Comparison of ENCODE assay signal across 9 cellular contexts in the genomic region with DNA sequence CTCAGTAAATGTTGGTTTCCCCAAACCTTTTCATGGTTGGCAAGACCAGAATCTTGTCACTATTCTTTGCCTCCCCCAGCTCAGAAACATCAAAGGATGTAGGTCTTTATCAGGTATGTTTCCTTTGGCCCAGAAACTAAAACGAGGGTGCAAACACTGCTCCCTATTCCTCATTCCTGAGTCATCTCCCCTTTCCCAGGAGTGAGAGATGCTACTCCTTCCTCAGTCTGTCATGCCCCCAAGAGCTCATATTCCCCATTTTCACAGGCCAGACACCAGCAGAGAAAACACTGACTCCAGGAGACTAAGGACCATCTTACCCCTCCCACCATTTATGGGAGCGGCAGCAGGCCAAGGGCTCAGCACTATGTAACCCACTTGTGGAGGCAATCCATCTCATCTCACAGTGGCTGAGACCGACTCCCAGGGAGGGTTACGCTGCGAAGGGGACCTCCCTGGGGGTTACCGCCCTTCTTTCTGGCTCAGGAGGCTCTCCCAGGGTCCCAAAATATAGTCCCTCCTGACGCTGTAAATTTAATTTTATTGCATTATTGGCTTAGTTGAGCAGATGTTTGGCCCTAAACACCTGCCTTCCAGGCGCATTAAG. TPM values are rescaled to one million over a fixed set of nuclear protein-coding genes. Genes with fewer than 3 reads are reported as not detected.
A peak's percentile ranks its signal among the peaks of the same experiment; 100 is the strongest.
DNase-seq lines count a peak whose midpoint lies in the region; FAIRE-seq and TF ChIP-seq lines count a peak whose summit lies in the region.
"Had no signal": no experiment of that assay in that cellular context is flagged by ENCODE, and none has a peak within 500 bp of the region (broad histone marks: within the 10 kb centered on the region; RNA-seq: fewer than 3 reads in every experiment).

No MANE protein-coding gene starts in this region.

- intact Hi-C loops in esophagus squamous epithelium (cut with DNase I): no loop called here

- peaks cover 27% of the 10 kb centered on the region for H3K36me3 Mint-ChIP-seq in T-helper 1 cell treated with Interleukin-12 subunit alpha and Interleukin-12 subunit beta and Interleukin-4 antibody, amounts not matched to agents 30 μg/mL and 1 μg/mL, for 36 hours (ENCODE audit: low read depth)

- H3K27ac ChIP-seq in esophagus squamous epithelium: peak overlapping the region in 2 of 4 donors; percentile 90 to 93

- H3K9me3 Mint-ChIP-seq in T-helper 1 cell treated with Interleukin-12 subunit alpha and Interleukin-12 subunit beta and Interleukin-4 antibody, amounts not matched to agents 30 μg/mL and 1 μg/mL, for 36 hours: peaks cover 8% of the 10 kb centered on the region

- H3K4me3 Mint-ChIP-seq in T-helper 1 cell treated with Interleukin-12 subunit alpha and Interleukin-12 subunit beta and Interleukin-4 antibody, amounts not matched to agents 30 μg/mL and 1 μg/mL, for 36 hours: peak overlapping the region; percentile 96

- no peaks in the 10 kb centered on the region for H3K27me3 Mint-ChIP-seq in T-helper 1 cell treated with Interleukin-12 subunit alpha and Interleukin-12 subunit beta and Interleukin-4 antibody, amounts not matched to agents 30 μg/mL and 1 μg/mL, for 36 hours (ENCODE audit: low read depth)

- H3K4me1 Mint-ChIP-seq in T-helper 1 cell treated with Interleukin-12 subunit alpha and Interleukin-12 subunit beta and Interleukin-4 antibody, amounts not matched to agents 30 μg/mL and 1 μg/mL, for 36 hours (ENCODE audit: low read depth): peaks cover 26% of the 10 kb centered on the region

- H3K9me3 ChIP-seq in esophagus squamous epithelium: no peaks in the 10 kb centered on the region
- no peaks in the 10 kb centered on the region for H3K9me3 ChIP-seq in skeletal muscle satellite cell (replicated peaks; ENCODE audit: low read length)

- TF ChIP-seq CTCF in esophagus squamous epithelium (IDR thresholded peaks at IDR 0.05): no peak
- TF ChIP-seq CTCF in D721Med (IDR thresholded peaks at IDR 0.05; ENCODE audit: insufficient read depth, missing control alignments): no peak

- 50 to 58% methylated on average over 8 of the region's 8 CpGs for WGBS in esophagus squamous epithelium, 2 donors

- no peak for FAIRE-seq in D721Med (lab: Jason Lieb, UNC)

- TF ChIP-seq POLR2A in esophagus squamous epithelium (IDR thresholded peaks at IDR 0.05): no peak

- H3K27ac Mint-ChIP-seq in T-helper 1 cell treated with Interleukin-12 subunit alpha and Interleukin-12 subunit beta and Interleukin-4 antibody, amounts not matched to agents 30 μg/mL and 1 μg/mL, for 36 hours: peak overlapping the region; percentile 50

- H3K9ac ChIP-seq in skeletal muscle satellite cell (ENCODE audit: low read depth, low read length): peak overlapping the region; percentile 92

- no peak for DNase-seq in T-helper 1 cell
- DNase-seq in RKO (ENCODE audit: low spot score): peak; percentile 68
- no peak for DNase-seq in esophagus squamous epithelium (lab: John Stamatoyannopoulos, UW)
- no peak for DNase-seq in NCI-H1092 treated with DMSO at 0.1 percent for 48 hours (lab: John Stamatoyannopoulos, UW)
- no peak for DNase-seq in D721Med (ENCODE audit: insufficient read length, low spot score)
- DNase-seq in NOMO-1 treated with DMSO at 0.1 percent for 48 hours (lab: John Stamatoyannopoulos, UW; ENCODE audit: unreplicated experiment): no peak
- DNase-seq: NCI-H1694 had no signal

- H3K4me3 ChIP-seq in esophagus squamous epithelium (peak overlapping the region; percentile 77 to 97 (median 88)), skeletal muscle satellite cell (ENCODE audit: low read length) (peak overlapping the region; percentile 83)

- H3K4me2 ChIP-seq in skeletal muscle satellite cell (ENCODE audit: low read length): peak overlapping the region; percentile 93

- H3K27me3 ChIP-seq in esophagus squamous epithelium (no peaks in the 10 kb centered on the region), skeletal muscle satellite cell (ENCODE audit: control insufficient read depth, insufficient read depth, low read length) (no peaks in the 10 kb centered on the region)

- H3K4me1 ChIP-seq in esophagus squamous epithelium: peaks cover 10 to 32% (median 13%) of the 10 kb centered on the region in 3 donors
- H3K4me1 ChIP-seq in skeletal muscle satellite cell (ENCODE audit: control insufficient read depth, insufficient read depth, low read length): peaks cover 18% of the 10 kb centered on the region

- H3K36me3 ChIP-seq in esophagus squamous epithelium: peaks cover 9 to 29% (median 11%) of the 10 kb centered on the region in 3 donors
- H3K36me3 ChIP-seq in skeletal muscle satellite cell (ENCODE audit: insufficient read depth, low read length): peaks cover 27% of the 10 kb centered on the region

RNA-seq across cellular contexts. Expression of gene GEMIN4, which starts 1.5 kb away (rescaled TPM):
- total RNA-seq in esophagus squamous epithelium: 10 to 100 TPM; 16.6 to 33.0 (median 20.1) TPM
- total RNA-seq in skeletal muscle satellite cell (2012; rRNA removed): 17.5 and 21.0 TPM in 2 replicates

RNA-seq across cellular contexts. Expression of gene TLCD3A, which starts 18.1 kb away (rescaled TPM):
- total RNA-seq in esophagus squamous epithelium: 10 to 100 TPM; 12.7 to 31.9 (median 20.9) TPM
- total RNA-seq in skeletal muscle satellite cell (2012; rRNA removed): 30.9 and 36.0 TPM in 2 replicates

RNA-seq across cellular contexts. Expression of gene GLOD4, which starts 31.5 kb away (rescaled TPM):
- 10 to 100 TPM; 37.4 to 89.2 (median 46.0) TPM for total RNA-seq in esophagus squamous epithelium
- total RNA-seq in skeletal muscle satellite cell (2012; rRNA removed): 45.9 and 46.9 TPM in 2 replicates

RNA-seq across cellular contexts. Expression of gene MRM3, which starts 31.6 kb away (rescaled TPM):
- total RNA-seq in esophagus squamous epithelium: 10 to 100 TPM; 15.7 to 25.7 (median 18.7) TPM
- 23.6 and 27.1 TPM in 2 replicates for total RNA-seq in skeletal muscle satellite cell (2012; rRNA removed)

RNA-seq across cellular contexts. Expression of gene VPS53, which starts 35.9 kb away (rescaled TPM):
- 10 to 100 TPM; 20.9 to 28.8 (median 27.6) TPM for total RNA-seq in esophagus squamous epithelium
- total RNA-seq in skeletal muscle satellite cell (2012; rRNA removed): 14.2 and 17.3 TPM in 2 replicates
